Comparison of ENCODE assay signal across 3 cellular contexts in the genomic region with DNA sequence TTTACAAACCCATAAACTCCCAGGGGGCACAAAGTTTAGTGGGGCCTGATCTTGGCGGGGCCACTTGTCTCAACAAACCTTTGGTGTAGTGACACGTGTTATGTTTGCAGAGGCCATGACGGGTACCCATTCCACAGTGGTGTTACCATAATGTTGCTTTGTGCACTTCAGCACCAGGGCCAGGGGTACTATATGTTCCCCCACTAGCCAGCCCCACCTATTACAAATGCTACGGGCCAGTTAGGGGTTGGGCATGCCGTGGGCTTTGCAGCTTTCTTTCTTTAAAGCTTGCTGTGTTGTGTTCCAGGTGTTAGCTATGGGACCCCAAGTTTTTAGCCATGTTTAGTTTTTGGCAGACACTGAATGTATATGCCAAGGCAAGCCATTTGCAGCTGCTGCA.
TF ChIP-seq lines count a peak whose summit lies in the region.

No MANE protein-coding gene starts in this region.

TF ChIP-seq in HepG2, 621 proteins besides CTCF, POLR2A, EP300 and RAD21:
- TF ChIP-seq, protein P1, sequence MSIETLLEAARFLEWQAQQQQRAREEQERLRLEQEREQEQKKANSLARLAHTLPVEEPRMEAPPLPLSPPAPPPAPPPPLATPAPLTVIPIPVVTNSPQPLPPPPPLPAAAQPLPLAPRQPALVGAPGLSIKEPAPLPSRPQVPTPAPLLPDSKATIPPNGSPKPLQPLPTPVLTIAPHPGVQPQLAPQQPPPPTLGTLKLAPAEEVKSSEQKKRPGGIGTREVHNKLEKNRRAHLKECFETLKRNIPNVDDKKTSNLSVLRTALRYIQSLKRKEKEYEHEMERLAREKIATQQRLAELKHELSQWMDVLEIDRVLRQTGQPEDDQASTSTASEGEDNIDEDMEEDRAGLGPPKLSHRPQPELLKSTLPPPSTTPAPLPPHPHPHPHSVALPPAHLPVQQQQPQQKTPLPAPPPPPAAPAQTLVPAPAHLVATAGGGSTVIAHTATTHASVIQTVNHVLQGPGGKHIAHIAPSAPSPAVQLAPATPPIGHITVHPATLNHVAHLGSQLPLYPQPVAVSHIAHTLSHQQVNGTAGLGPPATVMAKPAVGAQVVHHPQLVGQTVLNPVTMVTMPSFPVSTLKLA (IDR thresholded peaks at IDR 0.05), result peak; percentile 6; the same call in 1 of the 2 replicates
- TF ChIP-seq, protein P2, sequence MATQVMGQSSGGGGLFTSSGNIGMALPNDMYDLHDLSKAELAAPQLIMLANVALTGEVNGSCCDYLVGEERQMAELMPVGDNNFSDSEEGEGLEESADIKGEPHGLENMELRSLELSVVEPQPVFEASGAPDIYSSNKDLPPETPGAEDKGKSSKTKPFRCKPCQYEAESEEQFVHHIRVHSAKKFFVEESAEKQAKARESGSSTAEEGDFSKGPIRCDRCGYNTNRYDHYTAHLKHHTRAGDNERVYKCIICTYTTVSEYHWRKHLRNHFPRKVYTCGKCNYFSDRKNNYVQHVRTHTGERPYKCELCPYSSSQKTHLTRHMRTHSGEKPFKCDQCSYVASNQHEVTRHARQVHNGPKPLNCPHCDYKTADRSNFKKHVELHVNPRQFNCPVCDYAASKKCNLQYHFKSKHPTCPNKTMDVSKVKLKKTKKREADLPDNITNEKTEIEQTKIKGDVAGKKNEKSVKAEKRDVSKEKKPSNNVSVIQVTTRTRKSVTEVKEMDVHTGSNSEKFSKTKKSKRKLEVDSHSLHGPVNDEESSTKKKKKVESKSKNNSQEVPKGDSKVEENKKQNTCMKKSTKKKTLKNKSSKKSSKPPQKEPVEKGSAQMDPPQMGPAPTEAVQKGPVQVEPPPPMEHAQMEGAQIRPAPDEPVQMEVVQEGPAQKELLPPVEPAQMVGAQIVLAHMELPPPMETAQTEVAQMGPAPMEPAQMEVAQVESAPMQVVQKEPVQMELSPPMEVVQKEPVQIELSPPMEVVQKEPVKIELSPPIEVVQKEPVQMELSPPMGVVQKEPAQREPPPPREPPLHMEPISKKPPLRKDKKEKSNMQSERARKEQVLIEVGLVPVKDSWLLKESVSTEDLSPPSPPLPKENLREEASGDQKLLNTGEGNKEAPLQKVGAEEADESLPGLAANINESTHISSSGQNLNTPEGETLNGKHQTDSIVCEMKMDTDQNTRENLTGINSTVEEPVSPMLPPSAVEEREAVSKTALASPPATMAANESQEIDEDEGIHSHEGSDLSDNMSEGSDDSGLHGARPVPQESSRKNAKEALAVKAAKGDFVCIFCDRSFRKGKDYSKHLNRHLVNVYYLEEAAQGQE (IDR thresholded peaks at IDR 0.05; ENCODE audit: borderline replicate concordance in 1 of 2, low read depth in 1 of 2, low read length in 2 of 2), result peak; percentile 43 to 91
- TF ChIP-seq EHMT2 (IDR thresholded peaks at IDR 0.05; ENCODE audit: borderline replicate concordance, low read depth, low read length) (0 out of 2 replicates have a peak, but pooled peaks have one; percentile 17), ZNF34 (CRISPR knock-in tag; IDR thresholded peaks at IDR 0.05; ENCODE audit: borderline replicate concordance) (no peak), JARID2 (CRISPR knock-in tag; IDR thresholded peaks at IDR 0.05; ENCODE audit: insufficient replicate concordance) (no peak), MIER2 (CRISPR knock-in tag; IDR thresholded peaks at IDR 0.05) (peak; percentile 92)

TF ChIP-seq in Ishikawa, 13 proteins besides CTCF, POLR2A, EP300 and RAD21:
- no peak for TF ChIP-seq CREB1 (IDR thresholded peaks at IDR 0.05; ENCODE audit: low read depth)
- TF ChIP-seq, protein P2 (IDR thresholded peaks at IDR 0.05; ENCODE audit: low read depth), result peak; percentile 77

TF ChIP-seq in H1, 55 proteins besides CTCF, POLR2A, EP300 and RAD21:
- no peak for TF ChIP-seq CBX5 (IDR thresholded peaks at IDR 0.05; ENCODE audit: low read depth, low read length)
- TF ChIP-seq CHD1 (IDR thresholded peaks at IDR 0.05; ENCODE audit: low read depth, low read length), result no peak
- no peak for TF ChIP-seq RNF2 (IDR thresholded peaks at IDR 0.05; ENCODE audit: borderline replicate concordance, low read depth, low read length, missing control alignments, poor library complexity, severe bottlenecking)
- TF ChIP-seq FOSL1 (IDR thresholded peaks at IDR 0.05; ENCODE audit: insufficient read depth, low read depth, low read length), result no peak
- no peak for TF ChIP-seq KDM4A (IDR thresholded peaks at IDR 0.05; ENCODE audit: low read depth, low read length, severe bottlenecking)
- no peak for TF ChIP-seq TCF12 (IDR thresholded peaks at IDR 0.05; ENCODE audit: low read depth, low read length)
- no peak for TF ChIP-seq RBBP5 (IDR thresholded peaks at IDR 0.05; ENCODE audit: borderline replicate concordance, low read depth, low read length)
- TF ChIP-seq, protein P3, sequence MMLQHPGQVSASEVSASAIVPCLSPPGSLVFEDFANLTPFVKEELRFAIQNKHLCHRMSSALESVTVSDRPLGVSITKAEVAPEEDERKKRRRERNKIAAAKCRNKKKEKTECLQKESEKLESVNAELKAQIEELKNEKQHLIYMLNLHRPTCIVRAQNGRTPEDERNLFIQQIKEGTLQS (IDR thresholded peaks at IDR 0.05; ENCODE audit: insufficient read depth, low read depth, low read length), result no peak
- no peak for TF ChIP-seq SP1 (IDR thresholded peaks at IDR 0.05; ENCODE audit: low read depth, low read length)
- no peak for TF ChIP-seq SP2 (IDR thresholded peaks at IDR 0.05; ENCODE audit: low read length)
- no peak for TF ChIP-seq SIX5 (IDR thresholded peaks at IDR 0.05; ENCODE audit: low read depth, low read length)
- TF ChIP-seq ASH2L (IDR thresholded peaks at IDR 0.05; ENCODE audit: low read length), result no peak
- no peak for TF ChIP-seq NRF1 (IDR thresholded peaks at IDR 0.05; ENCODE audit: low read depth, low read length)
- TF ChIP-seq, protein P4, sequence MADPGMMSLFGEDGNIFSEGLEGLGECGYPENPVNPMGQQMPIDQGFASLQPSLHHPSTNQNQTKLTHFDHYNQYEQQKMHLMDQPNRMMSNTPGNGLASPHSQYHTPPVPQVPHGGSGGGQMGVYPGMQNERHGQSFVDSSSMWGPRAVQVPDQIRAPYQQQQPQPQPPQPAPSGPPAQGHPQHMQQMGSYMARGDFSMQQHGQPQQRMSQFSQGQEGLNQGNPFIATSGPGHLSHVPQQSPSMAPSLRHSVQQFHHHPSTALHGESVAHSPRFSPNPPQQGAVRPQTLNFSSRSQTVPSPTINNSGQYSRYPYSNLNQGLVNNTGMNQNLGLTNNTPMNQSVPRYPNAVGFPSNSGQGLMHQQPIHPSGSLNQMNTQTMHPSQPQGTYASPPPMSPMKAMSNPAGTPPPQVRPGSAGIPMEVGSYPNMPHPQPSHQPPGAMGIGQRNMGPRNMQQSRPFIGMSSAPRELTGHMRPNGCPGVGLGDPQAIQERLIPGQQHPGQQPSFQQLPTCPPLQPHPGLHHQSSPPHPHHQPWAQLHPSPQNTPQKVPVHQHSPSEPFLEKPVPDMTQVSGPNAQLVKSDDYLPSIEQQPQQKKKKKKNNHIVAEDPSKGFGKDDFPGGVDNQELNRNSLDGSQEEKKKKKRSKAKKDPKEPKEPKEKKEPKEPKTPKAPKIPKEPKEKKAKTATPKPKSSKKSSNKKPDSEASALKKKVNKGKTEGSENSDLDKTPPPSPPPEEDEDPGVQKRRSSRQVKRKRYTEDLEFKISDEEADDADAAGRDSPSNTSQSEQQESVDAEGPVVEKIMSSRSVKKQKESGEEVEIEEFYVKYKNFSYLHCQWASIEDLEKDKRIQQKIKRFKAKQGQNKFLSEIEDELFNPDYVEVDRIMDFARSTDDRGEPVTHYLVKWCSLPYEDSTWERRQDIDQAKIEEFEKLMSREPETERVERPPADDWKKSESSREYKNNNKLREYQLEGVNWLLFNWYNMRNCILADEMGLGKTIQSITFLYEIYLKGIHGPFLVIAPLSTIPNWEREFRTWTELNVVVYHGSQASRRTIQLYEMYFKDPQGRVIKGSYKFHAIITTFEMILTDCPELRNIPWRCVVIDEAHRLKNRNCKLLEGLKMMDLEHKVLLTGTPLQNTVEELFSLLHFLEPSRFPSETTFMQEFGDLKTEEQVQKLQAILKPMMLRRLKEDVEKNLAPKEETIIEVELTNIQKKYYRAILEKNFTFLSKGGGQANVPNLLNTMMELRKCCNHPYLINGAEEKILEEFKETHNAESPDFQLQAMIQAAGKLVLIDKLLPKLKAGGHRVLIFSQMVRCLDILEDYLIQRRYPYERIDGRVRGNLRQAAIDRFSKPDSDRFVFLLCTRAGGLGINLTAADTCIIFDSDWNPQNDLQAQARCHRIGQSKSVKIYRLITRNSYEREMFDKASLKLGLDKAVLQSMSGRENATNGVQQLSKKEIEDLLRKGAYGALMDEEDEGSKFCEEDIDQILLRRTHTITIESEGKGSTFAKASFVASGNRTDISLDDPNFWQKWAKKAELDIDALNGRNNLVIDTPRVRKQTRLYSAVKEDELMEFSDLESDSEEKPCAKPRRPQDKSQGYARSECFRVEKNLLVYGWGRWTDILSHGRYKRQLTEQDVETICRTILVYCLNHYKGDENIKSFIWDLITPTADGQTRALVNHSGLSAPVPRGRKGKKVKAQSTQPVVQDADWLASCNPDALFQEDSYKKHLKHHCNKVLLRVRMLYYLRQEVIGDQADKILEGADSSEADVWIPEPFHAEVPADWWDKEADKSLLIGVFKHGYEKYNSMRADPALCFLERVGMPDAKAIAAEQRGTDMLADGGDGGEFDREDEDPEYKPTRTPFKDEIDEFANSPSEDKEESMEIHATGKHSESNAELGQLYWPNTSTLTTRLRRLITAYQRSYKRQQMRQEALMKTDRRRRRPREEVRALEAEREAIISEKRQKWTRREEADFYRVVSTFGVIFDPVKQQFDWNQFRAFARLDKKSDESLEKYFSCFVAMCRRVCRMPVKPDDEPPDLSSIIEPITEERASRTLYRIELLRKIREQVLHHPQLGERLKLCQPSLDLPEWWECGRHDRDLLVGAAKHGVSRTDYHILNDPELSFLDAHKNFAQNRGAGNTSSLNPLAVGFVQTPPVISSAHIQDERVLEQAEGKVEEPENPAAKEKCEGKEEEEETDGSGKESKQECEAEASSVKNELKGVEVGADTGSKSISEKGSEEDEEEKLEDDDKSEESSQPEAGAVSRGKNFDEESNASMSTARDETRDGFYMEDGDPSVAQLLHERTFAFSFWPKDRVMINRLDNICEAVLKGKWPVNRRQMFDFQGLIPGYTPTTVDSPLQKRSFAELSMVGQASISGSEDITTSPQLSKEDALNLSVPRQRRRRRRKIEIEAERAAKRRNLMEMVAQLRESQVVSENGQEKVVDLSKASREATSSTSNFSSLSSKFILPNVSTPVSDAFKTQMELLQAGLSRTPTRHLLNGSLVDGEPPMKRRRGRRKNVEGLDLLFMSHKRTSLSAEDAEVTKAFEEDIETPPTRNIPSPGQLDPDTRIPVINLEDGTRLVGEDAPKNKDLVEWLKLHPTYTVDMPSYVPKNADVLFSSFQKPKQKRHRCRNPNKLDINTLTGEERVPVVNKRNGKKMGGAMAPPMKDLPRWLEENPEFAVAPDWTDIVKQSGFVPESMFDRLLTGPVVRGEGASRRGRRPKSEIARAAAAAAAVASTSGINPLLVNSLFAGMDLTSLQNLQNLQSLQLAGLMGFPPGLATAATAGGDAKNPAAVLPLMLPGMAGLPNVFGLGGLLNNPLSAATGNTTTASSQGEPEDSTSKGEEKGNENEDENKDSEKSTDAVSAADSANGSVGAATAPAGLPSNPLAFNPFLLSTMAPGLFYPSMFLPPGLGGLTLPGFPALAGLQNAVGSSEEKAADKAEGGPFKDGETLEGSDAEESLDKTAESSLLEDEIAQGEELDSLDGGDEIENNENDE (IDR thresholded peaks at IDR 0.05; ENCODE audit: insufficient replicate concordance, low read length), result no peak
- TF ChIP-seq, protein P5, sequence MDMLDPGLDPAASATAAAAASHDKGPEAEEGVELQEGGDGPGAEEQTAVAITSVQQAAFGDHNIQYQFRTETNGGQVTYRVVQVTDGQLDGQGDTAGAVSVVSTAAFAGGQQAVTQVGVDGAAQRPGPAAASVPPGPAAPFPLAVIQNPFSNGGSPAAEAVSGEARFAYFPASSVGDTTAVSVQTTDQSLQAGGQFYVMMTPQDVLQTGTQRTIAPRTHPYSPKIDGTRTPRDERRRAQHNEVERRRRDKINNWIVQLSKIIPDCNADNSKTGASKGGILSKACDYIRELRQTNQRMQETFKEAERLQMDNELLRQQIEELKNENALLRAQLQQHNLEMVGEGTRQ (IDR thresholded peaks at IDR 0.05; ENCODE audit: low read length), result no peak
- no peak for TF ChIP-seq SUZ12 (IDR thresholded peaks at IDR 0.05; ENCODE audit: low read length)
